ENCODE assay signal across 1 cellular context in genomic region chr20:49597825-49598395, GRCh38.
TF ChIP-seq lines count a peak whose summit lies in the region.

No MANE protein-coding gene starts in this region.

TF ChIP-seq in GM23338, 12 proteins besides CTCF, POLR2A, EP300 and RAD21:
- no peak for TF ChIP-seq REST (IDR thresholded peaks at IDR 0.05; ENCODE audit: unreplicated experiment)
